ENCODE assay signal across 1 cellular context in genomic region chr7:66937940-66938339, GRCh38.
TF ChIP-seq lines count a peak whose summit lies in the region.

No MANE protein-coding gene starts in this region.

TF ChIP-seq in K562, 482 proteins besides CTCF, POLR2A, EP300 and RAD21:
- TF ChIP-seq FOXP4 (CRISPR knock-in tag; IDR thresholded peaks at IDR 0.05; ENCODE audit: borderline replicate concordance) (no peak), GTF3C2 (IDR thresholded peaks at IDR 0.05; ENCODE audit: borderline replicate concordance, extremely low read depth, insufficient read length) (no peak), RERE (CRISPR knock-in tag; IDR thresholded peaks at IDR 0.05; ENCODE audit: borderline replicate concordance) (no peak), ZNF707 (CRISPR knock-in tag; conservative IDR thresholded peaks at IDR 0.05) (no peak), GABPB1 (CRISPR knock-in tag; IDR thresholded peaks at IDR 0.05) (no peak), ZKSCAN8 (CRISPR knock-in tag; IDR thresholded peaks at IDR 0.05) (no peak), SAP30 (IDR thresholded peaks at IDR 0.05; ENCODE audit: borderline replicate concordance, insufficient read depth, low read depth, low read length, poor library complexity, severe bottlenecking) (no peak), PPARD (CRISPR knock-in tag; IDR thresholded peaks at IDR 0.05) (no peak), PBX2 (CRISPR knock-in tag; IDR thresholded peaks at IDR 0.05; ENCODE audit: low read depth) (no peak), PBX2 (tag; conservative IDR thresholded peaks at IDR 0.05; ENCODE audit: low read depth) (no peak), ZFPM2 (CRISPR knock-in tag; IDR thresholded peaks at IDR 0.05) (no peak), GATAD2A (IDR thresholded peaks at IDR 0.05) (no peak), HMGXB4 (CRISPR knock-in tag; IDR thresholded peaks at IDR 0.05) (no peak), ZNF354B (CRISPR knock-in tag; IDR thresholded peaks at IDR 0.05) (peak; percentile 64), HES1 (IDR thresholded peaks at IDR 0.05; ENCODE audit: low read depth) (no peak), ILK (tag; IDR thresholded peaks at IDR 0.05; ENCODE audit: borderline replicate concordance, low read depth) (no peak), HOMEZ (CRISPR knock-in tag; IDR thresholded peaks at IDR 0.05) (no peak), ZNF507 (tag; conservative IDR thresholded peaks at IDR 0.05) (peak; percentile 93)
TF ChIP-seq in K562: peak in this region for 2.
